31 cellular contexts compared by ENCODE assay signal in the genomic region with DNA sequence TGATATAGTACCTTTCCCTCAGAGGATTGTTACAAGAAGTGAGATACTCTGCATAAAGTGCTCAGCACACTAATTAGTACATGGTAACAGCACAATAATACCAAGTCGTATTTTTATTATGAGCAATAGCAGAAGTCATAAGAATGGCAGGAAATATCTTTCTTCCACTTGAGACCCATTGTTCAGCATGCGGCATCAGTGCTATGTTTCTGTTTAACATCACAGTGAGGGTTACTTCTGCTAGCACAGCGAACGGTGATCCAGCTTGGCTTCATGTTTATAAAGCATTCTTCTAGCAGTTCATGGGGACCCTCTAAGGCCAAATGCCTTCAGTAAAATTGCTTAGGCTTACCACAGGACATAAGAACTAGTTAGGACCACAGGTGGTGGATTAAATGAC.
"Had no signal": no experiment of that assay in that cellular context is flagged by ENCODE, and none has a peak within 500 bp of the region (broad histone marks: within the 10 kb centered on the region; RNA-seq: fewer than 3 reads in every experiment).

No MANE protein-coding gene starts in this region.

- ATAC-seq: activated CD4-positive, alpha-beta T cell treated with anti-CD3 and anti-CD28 coated beads for 36 hours; activated CD4-positive, CD25-positive, alpha-beta regulatory T cell treated with anti-CD3 and anti-CD28 coated beads, Interleukin-2, amount 50 U/mL, for 24 hours; activated CD8-positive, alpha-beta memory T cell treated with anti-CD3 and anti-CD28 coated beads, Interleukin-2, amount 10 ng/mL, durations not matched to agents 7 days and 5 days; activated CD8-positive, alpha-beta T cell treated with anti-CD3 and anti-CD28 coated beads, Interleukin-2, amount 10 ng/mL, durations not matched to agents 7 days and 5 days; activated naive CD8-positive, alpha-beta T cell treated with anti-CD3 and anti-CD28 coated beads, Interleukin-2, amount 50 U/mL, for 24 hours had no signal

- H3K4me3 ChIP-seq: ascending aorta, cardiac muscle cell had no signal

- DNase-seq: activated CD4-positive, alpha-beta memory T cell treated with anti-CD3 and anti-CD28 coated beads, Interleukin-2, amount 10 ng/mL, durations not matched to agents 7 days and 5 days; activated CD4-positive, alpha-beta T cell treated with anti-CD3 and anti-CD28 coated beads for 1 hour; activated CD4-positive, alpha-beta T cell treated with anti-CD3 and anti-CD28 coated beads for 36 hours; activated CD4-positive, alpha-beta T cell treated with anti-CD3 and anti-CD28 coated beads for 48 hours; activated CD4-positive, alpha-beta T cell treated with anti-CD3 and anti-CD28 coated beads, Interleukin-2, amount 10 ng/mL, durations not matched to agents 7 days and 5 days; activated CD4-positive, alpha-beta T cell treated with anti-CD3 and anti-CD28 coated beads, Interleukin-2, amount 50 U/mL, for 48 hours; activated CD4-positive, CD25-positive, alpha-beta regulatory T cell; activated CD8-positive, alpha-beta memory T cell treated with anti-CD3 and anti-CD28 coated beads for 24 hours; activated CD8-positive, alpha-beta memory T cell treated with anti-CD3 and anti-CD28 coated beads, Interleukin-2, amount 10 ng/mL, durations not matched to agents 7 days and 5 days; activated CD8-positive, alpha-beta memory T cell treated with anti-CD3 and anti-CD28 coated beads, Interleukin-2, amount 50 U/mL, for 48 hours; activated CD8-positive, alpha-beta T cell treated with anti-CD3 and anti-CD28 coated beads, Interleukin-2, amount 10 ng/mL, durations not matched to agents 7 days and 5 days; activated effector memory CD4-positive, alpha-beta T cell treated with Interleukin-2 at 50 U/mL for 16 hours; activated gamma-delta T cell; activated naive CD4-positive, alpha-beta T cell treated with anti-CD3 and anti-CD28 coated beads, Interleukin-2, amount 10 ng/mL, durations not matched to agents 7 days and 5 days; activated naive CD4-positive, alpha-beta T cell treated with Interleukin-2 at 50 U/mL for 16 hours; activated naive CD8-positive, alpha-beta T cell treated with anti-CD3 and anti-CD28 coated beads, Interleukin-2, amount 10 ng/mL, durations not matched to agents 7 days and 5 days; activated naive CD8-positive, alpha-beta T cell treated with anti-CD3 and anti-CD28 coated beads, Interleukin-2, amount 50 U/mL, for 24 hours; activated T-cell treated with anti-CD3 and anti-CD28 coated beads, Interleukin-2, amount 50 U/mL, for 24 hours; activated T-cell treated with anti-CD3 and anti-CD28 coated beads, Interleukin-2, amount 50 U/mL, for 48 hours; amygdala; anterior cingulate cortex; caudate nucleus; cerebellar nuclear complex; T-helper 1 cell; T-helper 9 cell had no signal

- H3K9me3 ChIP-seq: ascending aorta had no signal

- H3K27ac ChIP-seq: ascending aorta, cardiac muscle cell, VCaP had no signal

- FAIRE-seq: bronchial epithelial cell, TTC549 had no signal

- H3K27me3 ChIP-seq: ascending aorta, cardiac muscle cell had no signal

- H3K36me3 ChIP-seq: ascending aorta, cardiac muscle cell had no signal
